In the genomic region with DNA sequence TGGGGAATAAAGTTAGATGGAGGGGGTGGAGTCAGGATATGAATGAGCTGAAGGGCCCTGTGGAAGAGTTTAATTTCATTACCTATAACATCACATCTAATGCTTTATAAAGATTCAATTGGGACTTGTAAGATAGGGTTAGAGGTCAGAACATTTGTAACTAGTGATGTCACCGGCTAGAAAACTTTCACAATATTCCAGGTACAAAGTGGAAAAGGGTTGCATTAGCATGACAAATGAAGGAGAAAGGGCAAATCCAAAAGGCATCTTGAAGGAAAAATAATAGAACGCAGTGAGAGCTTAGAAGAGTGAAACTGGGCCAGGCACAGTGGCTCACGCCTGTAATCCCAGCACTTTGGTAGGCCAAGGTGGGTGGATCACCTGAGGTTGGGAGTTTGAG, we compare ENCODE assay signal across 1 cellular context.
TF ChIP-seq lines count a peak whose summit lies in the region.

No MANE protein-coding gene starts in this region.

TF ChIP-seq in HepG2, 621 proteins besides CTCF, POLR2A, EP300 and RAD21 (continued from another document):
- TF ChIP-seq, protein P1, sequence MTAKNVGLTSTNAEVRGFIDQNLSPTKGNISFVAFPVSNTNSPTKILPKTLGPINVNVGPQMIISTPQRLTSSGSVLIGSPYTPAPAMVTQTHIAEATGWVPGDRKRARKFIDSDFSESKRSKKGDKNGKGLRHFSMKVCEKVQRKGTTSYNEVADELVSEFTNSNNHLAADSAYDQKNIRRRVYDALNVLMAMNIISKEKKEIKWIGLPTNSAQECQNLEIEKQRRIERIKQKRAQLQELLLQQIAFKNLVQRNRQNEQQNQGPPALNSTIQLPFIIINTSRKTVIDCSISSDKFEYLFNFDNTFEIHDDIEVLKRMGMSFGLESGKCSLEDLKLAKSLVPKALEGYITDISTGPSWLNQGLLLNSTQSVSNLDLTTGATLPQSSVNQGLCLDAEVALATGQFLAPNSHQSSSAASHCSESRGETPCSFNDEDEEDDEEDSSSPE (CRISPR knock-in tag; IDR thresholded peaks at IDR 0.05), result no peak
- TF ChIP-seq CHCHD3 (CRISPR knock-in tag; IDR thresholded peaks at IDR 0.05), result no peak
- TF ChIP-seq NR2C2 (CRISPR knock-in tag; IDR thresholded peaks at IDR 0.05; ENCODE audit: borderline replicate concordance), result 0 out of 2 replicates have a peak, but pooled peaks have one; percentile 43
- TF ChIP-seq CEBPB (IDR thresholded peaks at IDR 0.05; ENCODE audit: borderline replicate concordance, low read depth, low read length), result peak; percentile 61; the same call in 1 of the 2 replicates
- TF ChIP-seq ATF7 (IDR thresholded peaks at IDR 0.05), result peak; percentile 21; the same call in 1 of the 2 replicates
- TF ChIP-seq ATF7 (CRISPR knock-in tag; IDR thresholded peaks at IDR 0.05), result no peak
TF ChIP-seq in HepG2: peak in this region for 4.
